8 cellular contexts compared by ENCODE assay signal in the genomic region with DNA sequence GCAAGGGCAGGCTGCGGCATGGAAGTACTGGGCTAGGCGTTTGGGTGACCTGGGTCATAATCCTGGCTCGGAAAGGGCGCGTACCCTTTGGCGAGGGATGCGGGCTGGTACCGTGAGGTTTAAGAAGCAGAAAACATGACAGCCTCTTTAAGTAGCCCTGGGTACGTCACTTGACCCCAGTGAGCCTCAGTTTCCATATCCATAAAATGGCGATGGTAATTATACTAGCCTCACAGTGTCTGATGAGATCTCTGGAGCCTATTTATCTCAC. TPM values are rescaled to one million over a fixed set of nuclear protein-coding genes. Genes with fewer than 3 reads are reported as not detected.
DNase-seq lines count a peak whose midpoint lies in the region; ATAC-seq, FAIRE-seq and TF ChIP-seq lines count a peak whose summit lies in the region.

No MANE protein-coding gene starts in this region.

- TF ChIP-seq POLR2A in gastrocnemius medialis (IDR thresholded peaks at IDR 0.05) (no peak), erythroblast (IDR thresholded peaks at IDR 0.05; ENCODE audit: low read length) (no peak)

- H3K36me3 ChIP-seq in WERI-Rb-1 (peaks cover under 1% of the 10 kb centered on the region; the same call in 1 of the 2 replicates), gastrocnemius medialis (no peaks in the 10 kb centered on the region)

- H3K4me1 ChIP-seq in gastrocnemius medialis, result peaks cover 46 to 62% of the 10 kb centered on the region in 2 donors

- intact Hi-C loops in gastrocnemius medialis (cut with DNase I; ENCODE audit: low total_unique reads), result loop anchor here (1.0 to 2.0 kb wide), 3 partner anchors 90 to 288 kb away; no protein-coding TSS in a partner anchor

- H3K9me3 ChIP-seq in WERI-Rb-1 (ENCODE audit: severe bottlenecking) (no peaks in the 10 kb centered on the region), gastrocnemius medialis (no peaks in the 10 kb centered on the region)

- no peak for FAIRE-seq in HTR-8/SVneo (lab: Jason Lieb, UNC)

- peak; percentile 3 to 5 for ATAC-seq in gastrocnemius medialis
- ATAC-seq in GM21825 (IDR thresholded peaks at IDR 0.05; ENCODE audit: unreplicated experiment), result no peak

- in situ Hi-C loops in gastrocnemius medialis (cut with MboI; ENCODE audit: low sequenced_read_pairs in 4 of 4), result loop anchor here (5.0 to 10.0 kb wide), 2 partner anchors 94 to 96 kb away; partner anchors contain the start of gene ARID1A (in 1 of the 4)

- no peak for DNase-seq in WERI-Rb-1
- DNase-seq in fibroblast of villous mesenchyme (ENCODE audit: low read depth), result no peak
- DNase-seq in gastrocnemius medialis, result no peak
- no peak for DNase-seq in HTR-8/SVneo (ENCODE audit: insufficient read length, low spot score)
- DNase-seq in erythroblast (lab: John Stamatoyannopoulos, UW), result no peak
- DNase-seq in hypothalamus (lab: John Stamatoyannopoulos, UW), result no peak

- H3K4me3 ChIP-seq in GM12875 (ENCODE audit: low read depth, low read length) (peak overlapping the region; percentile 52), WERI-Rb-1 (ENCODE audit: low read depth, low read length) (peak overlapping the region; percentile 93), fibroblast of villous mesenchyme (ENCODE audit: low read depth, low read length) (peak overlapping the region; percentile 78), gastrocnemius medialis (peak overlapping the region; percentile 69 to 87 (median 84))

- peak overlapping the region; percentile 98 for H3K27ac ChIP-seq in WERI-Rb-1
- H3K27ac ChIP-seq in gastrocnemius medialis, result peak overlapping the region; percentile 93 to 99 (median 98)

- TF ChIP-seq CTCF in GM12875 (IDR thresholded peaks at IDR 0.05; ENCODE audit: borderline replicate concordance, insufficient read depth, low read depth, low read length) (no peak), WERI-Rb-1 (IDR thresholded peaks at IDR 0.05; ENCODE audit: low read depth, low read length) (no peak), fibroblast of villous mesenchyme (IDR thresholded peaks at IDR 0.05; ENCODE audit: insufficient read depth, low read depth, low read length) (no peak), gastrocnemius medialis (IDR thresholded peaks at IDR 0.05 in 4 of 5, conservative IDR thresholded peaks at IDR 0.05 in 1 of 5) (no peak)

- no peaks in the 10 kb centered on the region for H3K27me3 ChIP-seq in WERI-Rb-1 (ENCODE audit: insufficient read depth, low read depth, severe bottlenecking)
- no peaks in the 10 kb centered on the region for H3K27me3 ChIP-seq in gastrocnemius medialis

RNA-seq across cellular contexts. Expression of gene PIGV, which starts 0.7 kb away (rescaled TPM):
- 10.3 and 16.8 TPM in 2 replicates for total RNA-seq in fibroblast of villous mesenchyme
- total RNA-seq in gastrocnemius medialis, result 10 to 100 TPM in 1 of 4 donors, 1 to 10 TPM in 3; 2.9 to 16.0 (median 5.8) TPM

RNA-seq across cellular contexts. Expression of gene ZDHHC18, which starts 38.0 kb away (rescaled TPM):
- total RNA-seq in fibroblast of villous mesenchyme (10.3 and 16.4 TPM in 2 replicates), gastrocnemius medialis (10 to 100 TPM in 3 of 4 donors, 1 to 10 TPM in 1; 8.1 to 16.3 (median 12.5) TPM)
